ENCODE assay signal across 11 cellular contexts in genomic region chr9:27239648-27240047, GRCh38. TPM values are rescaled to one million over a fixed set of nuclear protein-coding genes. Genes with fewer than 3 reads are reported as not detected.
"Had no signal": no experiment of that assay in that cellular context is flagged by ENCODE, and none has a peak within 500 bp of the region (broad histone marks: within the 10 kb centered on the region; RNA-seq: fewer than 3 reads in every experiment).

No MANE protein-coding gene starts in this region.

RNA-seq across cellular contexts. Expression of gene EQTN, which starts 57.3 kb away (rescaled TPM):
- total RNA-seq: esophagus mucosa; fibroblast of lung; glomerular endothelial cell; heart left ventricle; kidney epithelial cell; left ventricle myocardium superior; natural killer cell treated with Interleukin-12 subunit alpha and Interleukin-12 subunit beta and Interleukin-15 and Interleukin-18, amount 100 ng/mL, for 72 hours; posterior vena cava; right atrium auricular region; upper lobe of right lung; vagina had no signal
- polyA plus RNA-seq: fibroblast of lung, heart left ventricle had no signal
